In genomic region chr18:7535436-7536190, GRCh38 we compare ENCODE assay signal across 28 cellular contexts.
"Had no signal": no experiment of that assay in that cellular context is flagged by ENCODE, and none has a peak within 500 bp of the region (broad histone marks: within the 10 kb centered on the region; RNA-seq: fewer than 3 reads in every experiment).

No MANE protein-coding gene starts in this region.

- H3K9me3 ChIP-seq: body of pancreas, suprapubic skin had no signal

- H3K36me3 Mint-ChIP-seq: activated naive CD4-positive, alpha-beta T cell treated with anti-CD3 and anti-CD28 coated beads, Interleukin-2, amount 50 U/mL, for 24 hours; naive thymus-derived CD8-positive, alpha-beta T cell; neural progenitor cell; stimulated activated memory B cell treated with anti-CD40 and anti-IgM and Interleukin-4, amounts not matched to agents 10 μg/mL and 1 μg/mL and 100 μg/mL, for 72 hours had no signal

- FAIRE-seq: kidney, TTC549 had no signal

- H3K36me3 ChIP-seq: esophagus muscularis mucosa, gastroesophageal sphincter, heart right ventricle, lower lobe of right lung, neural progenitor cell, stomach, suprapubic skin, transverse colon had no signal

- H3K4me3 ChIP-seq: body of pancreas, esophagus muscularis mucosa, gastroesophageal sphincter, heart right ventricle, lower lobe of right lung, neural progenitor cell, smooth muscle cell, stomach, suprapubic skin, transverse colon had no signal

- H3K4me1 ChIP-seq: body of pancreas, esophagus muscularis mucosa, gastroesophageal sphincter, lower lobe of right lung, neural progenitor cell, stomach, suprapubic skin, transverse colon had no signal

- H3K27ac Mint-ChIP-seq: activated CD8-positive, alpha-beta T cell treated with anti-CD3 and anti-CD28 coated beads, Interleukin-2, amount 10 ng/mL, durations not matched to agents 7 days and 5 days; activated naive CD4-positive, alpha-beta T cell treated with anti-CD3 and anti-CD28 coated beads, Interleukin-2, amount 50 U/mL, for 24 hours; naive thymus-derived CD8-positive, alpha-beta T cell; neural progenitor cell; stimulated activated memory B cell treated with anti-CD40 and anti-IgM and Interleukin-4, amounts not matched to agents 10 μg/mL and 1 μg/mL and 100 μg/mL, for 72 hours had no signal

- H3K9ac ChIP-seq: neural progenitor cell had no signal

- H3K4me3 Mint-ChIP-seq: activated CD8-positive, alpha-beta T cell treated with anti-CD3 and anti-CD28 coated beads, Interleukin-2, amount 10 ng/mL, durations not matched to agents 7 days and 5 days; activated naive CD4-positive, alpha-beta T cell treated with anti-CD3 and anti-CD28 coated beads, Interleukin-2, amount 50 U/mL, for 24 hours; naive thymus-derived CD8-positive, alpha-beta T cell; neural progenitor cell; stimulated activated memory B cell treated with anti-CD40 and anti-IgM and Interleukin-4, amounts not matched to agents 10 μg/mL and 1 μg/mL and 100 μg/mL, for 72 hours had no signal

- H3K27me3 ChIP-seq: body of pancreas, esophagus muscularis mucosa, gastroesophageal sphincter, heart right ventricle, neural progenitor cell, stomach, suprapubic skin, transverse colon had no signal

- H3K27me3 Mint-ChIP-seq: stimulated activated memory B cell treated with anti-CD40 and anti-IgM and Interleukin-4, amounts not matched to agents 10 μg/mL and 1 μg/mL and 100 μg/mL, for 72 hours had no signal

- H3K4me2 ChIP-seq: neural progenitor cell, smooth muscle cell had no signal

- H3K4me1 Mint-ChIP-seq: activated naive CD4-positive, alpha-beta T cell treated with anti-CD3 and anti-CD28 coated beads, Interleukin-2, amount 50 U/mL, for 24 hours; naive thymus-derived CD8-positive, alpha-beta T cell; neural progenitor cell; stimulated activated memory B cell treated with anti-CD40 and anti-IgM and Interleukin-4, amounts not matched to agents 10 μg/mL and 1 μg/mL and 100 μg/mL, for 72 hours had no signal

- DNase-seq: activated CD4-positive, alpha-beta T cell treated with anti-CD3 and anti-CD28 coated beads for 1 hour; activated CD4-positive, alpha-beta T cell treated with anti-CD3 and anti-CD28 coated beads, Interleukin-2, amount 50 U/mL, for 1 hour; activated CD8-positive, alpha-beta T cell treated with anti-CD3 and anti-CD28 coated beads, Interleukin-2, amount 10 ng/mL, durations not matched to agents 7 days and 5 days; activated gamma-delta T cell treated with Interleukin-2 at 50 U/mL for 16 hours; activated T-cell treated with anti-CD3 and anti-CD28 coated beads, Interleukin-2, amount 50 U/mL, for 1 hour; anterior cingulate cortex; body of pancreas; caudate nucleus; dermis blood vessel endothelial cell; effector memory CD4-positive, alpha-beta T cell; heart right ventricle; kidney; lower lobe of right lung; naive thymus-derived CD8-positive, alpha-beta T cell; stimulated activated CD4-positive, alpha-beta T cell treated with anti-CD3 and anti-CD28 coated beads, Interleukin-15, amount 100 ng/mL, for 24 hours; stomach; T-helper 1 cell; transverse colon had no signal

- H3K27ac ChIP-seq: body of pancreas, esophagus muscularis mucosa, gastroesophageal sphincter, heart right ventricle, lower lobe of right lung, neural progenitor cell, stomach, suprapubic skin, transverse colon had no signal

- H2AFZ ChIP-seq: neural progenitor cell had no signal

- ATAC-seq: activated CD8-positive, alpha-beta T cell treated with anti-CD3 and anti-CD28 coated beads, Interleukin-2, amount 10 ng/mL, durations not matched to agents 7 days and 5 days; body of pancreas; gastroesophageal sphincter; heart right ventricle; left lobe of liver; lower lobe of right lung; naive thymus-derived CD8-positive, alpha-beta T cell; sciatic nerve; stimulated activated memory B cell treated with anti-CD40 and anti-IgM and Interleukin-4, amounts not matched to agents 10 μg/mL and 1 μg/mL and 100 μg/mL, for 72 hours had no signal

- H3K9me3 Mint-ChIP-seq: activated naive CD4-positive, alpha-beta T cell treated with anti-CD3 and anti-CD28 coated beads, Interleukin-2, amount 50 U/mL, for 24 hours had no signal
